2 cellular contexts compared by ENCODE assay signal in the genomic region with DNA sequence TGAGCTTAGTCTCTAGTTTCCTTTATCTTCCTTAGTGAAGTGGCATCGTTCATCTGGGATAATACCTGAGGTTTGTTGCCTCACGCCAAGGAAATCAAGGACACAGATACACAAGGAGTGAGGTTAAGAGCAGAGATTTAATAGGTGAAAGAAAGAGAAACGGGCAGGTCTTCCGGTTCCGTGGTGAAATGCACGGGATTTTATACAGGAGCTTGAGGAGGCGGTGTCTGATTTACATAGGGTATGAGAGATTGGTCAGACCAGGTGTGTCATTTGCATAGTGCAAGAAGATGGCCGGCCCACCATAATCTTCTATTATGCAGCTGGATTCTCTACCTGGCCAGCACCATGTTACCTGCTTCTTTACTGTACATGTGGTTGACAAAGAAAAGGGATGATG.
TF ChIP-seq lines count a peak whose summit lies in the region.

No MANE protein-coding gene starts in this region.

TF ChIP-seq in H1, 55 proteins besides CTCF, POLR2A, EP300 and RAD21:
- no peak for TF ChIP-seq SP2 (IDR thresholded peaks at IDR 0.05; ENCODE audit: low read length)
- no peak for TF ChIP-seq RFX5 (IDR thresholded peaks at IDR 0.05; ENCODE audit: borderline replicate concordance, low read depth, low read length)
- no peak for TF ChIP-seq HDAC2 (IDR thresholded peaks at IDR 0.05; ENCODE audit: borderline replicate concordance in 1 of 2, low read depth in 2 of 2, low read length in 2 of 2)
- TF ChIP-seq, protein P1, sequence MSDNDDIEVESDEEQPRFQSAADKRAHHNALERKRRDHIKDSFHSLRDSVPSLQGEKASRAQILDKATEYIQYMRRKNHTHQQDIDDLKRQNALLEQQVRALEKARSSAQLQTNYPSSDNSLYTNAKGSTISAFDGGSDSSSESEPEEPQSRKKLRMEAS (IDR thresholded peaks at IDR 0.05), result no peak

TF ChIP-seq in SK-N-SH, 30 proteins besides CTCF, POLR2A, EP300 and RAD21:
- TF ChIP-seq MEF2A (IDR thresholded peaks at IDR 0.05; ENCODE audit: borderline replicate concordance, low read depth), result no peak
- TF ChIP-seq, protein P2, sequence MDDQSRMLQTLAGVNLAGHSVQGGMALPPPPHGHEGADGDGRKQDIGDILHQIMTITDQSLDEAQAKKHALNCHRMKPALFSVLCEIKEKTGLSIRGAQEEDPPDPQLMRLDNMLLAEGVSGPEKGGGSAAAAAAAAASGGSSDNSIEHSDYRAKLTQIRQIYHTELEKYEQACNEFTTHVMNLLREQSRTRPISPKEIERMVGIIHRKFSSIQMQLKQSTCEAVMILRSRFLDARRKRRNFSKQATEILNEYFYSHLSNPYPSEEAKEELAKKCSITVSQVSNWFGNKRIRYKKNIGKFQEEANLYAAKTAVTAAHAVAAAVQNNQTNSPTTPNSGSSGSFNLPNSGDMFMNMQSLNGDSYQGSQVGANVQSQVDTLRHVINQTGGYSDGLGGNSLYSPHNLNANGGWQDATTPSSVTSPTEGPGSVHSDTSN (IDR thresholded peaks at IDR 0.05), result no peak
- TF ChIP-seq, protein P3, sequence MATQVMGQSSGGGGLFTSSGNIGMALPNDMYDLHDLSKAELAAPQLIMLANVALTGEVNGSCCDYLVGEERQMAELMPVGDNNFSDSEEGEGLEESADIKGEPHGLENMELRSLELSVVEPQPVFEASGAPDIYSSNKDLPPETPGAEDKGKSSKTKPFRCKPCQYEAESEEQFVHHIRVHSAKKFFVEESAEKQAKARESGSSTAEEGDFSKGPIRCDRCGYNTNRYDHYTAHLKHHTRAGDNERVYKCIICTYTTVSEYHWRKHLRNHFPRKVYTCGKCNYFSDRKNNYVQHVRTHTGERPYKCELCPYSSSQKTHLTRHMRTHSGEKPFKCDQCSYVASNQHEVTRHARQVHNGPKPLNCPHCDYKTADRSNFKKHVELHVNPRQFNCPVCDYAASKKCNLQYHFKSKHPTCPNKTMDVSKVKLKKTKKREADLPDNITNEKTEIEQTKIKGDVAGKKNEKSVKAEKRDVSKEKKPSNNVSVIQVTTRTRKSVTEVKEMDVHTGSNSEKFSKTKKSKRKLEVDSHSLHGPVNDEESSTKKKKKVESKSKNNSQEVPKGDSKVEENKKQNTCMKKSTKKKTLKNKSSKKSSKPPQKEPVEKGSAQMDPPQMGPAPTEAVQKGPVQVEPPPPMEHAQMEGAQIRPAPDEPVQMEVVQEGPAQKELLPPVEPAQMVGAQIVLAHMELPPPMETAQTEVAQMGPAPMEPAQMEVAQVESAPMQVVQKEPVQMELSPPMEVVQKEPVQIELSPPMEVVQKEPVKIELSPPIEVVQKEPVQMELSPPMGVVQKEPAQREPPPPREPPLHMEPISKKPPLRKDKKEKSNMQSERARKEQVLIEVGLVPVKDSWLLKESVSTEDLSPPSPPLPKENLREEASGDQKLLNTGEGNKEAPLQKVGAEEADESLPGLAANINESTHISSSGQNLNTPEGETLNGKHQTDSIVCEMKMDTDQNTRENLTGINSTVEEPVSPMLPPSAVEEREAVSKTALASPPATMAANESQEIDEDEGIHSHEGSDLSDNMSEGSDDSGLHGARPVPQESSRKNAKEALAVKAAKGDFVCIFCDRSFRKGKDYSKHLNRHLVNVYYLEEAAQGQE (IDR thresholded peaks at IDR 0.05; ENCODE audit: low read depth, low read length), result no peak
- no peak for TF ChIP-seq RFX5 (IDR thresholded peaks at IDR 0.05; ENCODE audit: low read length)
- no peak for TF ChIP-seq POLR2AphosphoS5 (IDR thresholded peaks at IDR 0.05; ENCODE audit: low read depth, low read length)
- no peak for TF ChIP-seq FOSL2 (IDR thresholded peaks at IDR 0.05; ENCODE audit: borderline replicate concordance, low read depth)
- no peak for TF ChIP-seq RCOR1 (IDR thresholded peaks at IDR 0.05; ENCODE audit: low read length)
- TF ChIP-seq, protein P4, sequence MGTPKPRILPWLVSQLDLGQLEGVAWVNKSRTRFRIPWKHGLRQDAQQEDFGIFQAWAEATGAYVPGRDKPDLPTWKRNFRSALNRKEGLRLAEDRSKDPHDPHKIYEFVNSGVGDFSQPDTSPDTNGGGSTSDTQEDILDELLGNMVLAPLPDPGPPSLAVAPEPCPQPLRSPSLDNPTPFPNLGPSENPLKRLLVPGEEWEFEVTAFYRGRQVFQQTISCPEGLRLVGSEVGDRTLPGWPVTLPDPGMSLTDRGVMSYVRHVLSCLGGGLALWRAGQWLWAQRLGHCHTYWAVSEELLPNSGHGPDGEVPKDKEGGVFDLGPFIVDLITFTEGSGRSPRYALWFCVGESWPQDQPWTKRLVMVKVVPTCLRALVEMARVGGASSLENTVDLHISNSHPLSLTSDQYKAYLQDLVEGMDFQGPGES (IDR thresholded peaks at IDR 0.05; ENCODE audit: low read depth, low read length), result no peak
- no peak for TF ChIP-seq NFIC (IDR thresholded peaks at IDR 0.05; ENCODE audit: borderline replicate concordance)
- TF ChIP-seq NRF1 (IDR thresholded peaks at IDR 0.05; ENCODE audit: low read depth, low read length), result no peak
- TF ChIP-seq EZH2phosphoT487 (IDR thresholded peaks at IDR 0.05; ENCODE audit: borderline replicate concordance, low read depth), result no peak
- no peak for TF ChIP-seq TAF1 (IDR thresholded peaks at IDR 0.05; ENCODE audit: borderline replicate concordance, low read depth, low read length)
- TF ChIP-seq CHD2 (IDR thresholded peaks at IDR 0.05; ENCODE audit: low read length, partially characterized antibody), result no peak
- TF ChIP-seq SIN3A (IDR thresholded peaks at IDR 0.05; ENCODE audit: borderline replicate concordance, low read depth, low read length), result no peak
- no peak for TF ChIP-seq TEAD4 (IDR thresholded peaks at IDR 0.05; ENCODE audit: borderline replicate concordance, insufficient read depth)
- TF ChIP-seq FOXJ3 (CRISPR knock-in tag; IDR thresholded peaks at IDR 0.05), result no peak
- TF ChIP-seq, protein P5, sequence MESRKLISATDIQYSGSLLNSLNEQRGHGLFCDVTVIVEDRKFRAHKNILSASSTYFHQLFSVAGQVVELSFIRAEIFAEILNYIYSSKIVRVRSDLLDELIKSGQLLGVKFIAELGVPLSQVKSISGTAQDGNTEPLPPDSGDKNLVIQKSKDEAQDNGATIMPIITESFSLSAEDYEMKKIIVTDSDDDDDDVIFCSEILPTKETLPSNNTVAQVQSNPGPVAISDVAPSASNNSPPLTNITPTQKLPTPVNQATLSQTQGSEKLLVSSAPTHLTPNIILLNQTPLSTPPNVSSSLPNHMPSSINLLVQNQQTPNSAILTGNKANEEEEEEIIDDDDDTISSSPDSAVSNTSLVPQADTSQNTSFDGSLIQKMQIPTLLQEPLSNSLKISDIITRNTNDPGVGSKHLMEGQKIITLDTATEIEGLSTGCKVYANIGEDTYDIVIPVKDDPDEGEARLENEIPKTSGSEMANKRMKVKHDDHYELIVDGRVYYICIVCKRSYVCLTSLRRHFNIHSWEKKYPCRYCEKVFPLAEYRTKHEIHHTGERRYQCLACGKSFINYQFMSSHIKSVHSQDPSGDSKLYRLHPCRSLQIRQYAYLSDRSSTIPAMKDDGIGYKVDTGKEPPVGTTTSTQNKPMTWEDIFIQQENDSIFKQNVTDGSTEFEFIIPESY (IDR thresholded peaks at IDR 0.05; ENCODE audit: borderline replicate concordance, low read depth), result no peak
- no peak for TF ChIP-seq SMC3 (IDR thresholded peaks at IDR 0.05; ENCODE audit: low read depth, low read length)
- TF ChIP-seq MXI1 (IDR thresholded peaks at IDR 0.05; ENCODE audit: low read depth, low read length), result no peak
- no peak for TF ChIP-seq FOXM1 (IDR thresholded peaks at IDR 0.05; ENCODE audit: low read depth)
